3 cellular contexts compared by ENCODE assay signal in genomic region chr4:1497189-1497801, GRCh38.
A peak's percentile ranks its signal among the peaks of the same experiment; 100 is the strongest.
TF ChIP-seq lines count a peak whose summit lies in the region.

No MANE protein-coding gene starts in this region.

TF ChIP-seq in HepG2, 621 proteins besides CTCF, POLR2A, EP300 and RAD21 (continued from another document):
- 0 out of 2 replicates have a peak, but pooled peaks have one; percentile 47 for TF ChIP-seq PLRG1 (conservative IDR thresholded peaks at IDR 0.05)
- TF ChIP-seq GZF1 (CRISPR knock-in tag; IDR thresholded peaks at IDR 0.05): no peak
- TF ChIP-seq KLF13 (CRISPR knock-in tag; IDR thresholded peaks at IDR 0.05): no peak
- no peak for TF ChIP-seq HNRNPUL1 (IDR thresholded peaks at IDR 0.05; ENCODE audit: low read depth, low read length)

TF ChIP-seq in GM12891, 5 proteins besides CTCF, POLR2A, EP300 and RAD21 (continued from another document):
- no peak for TF ChIP-seq POU2F2 (IDR thresholded peaks at IDR 0.05; ENCODE audit: low read depth, low read length)

TF ChIP-seq in IMR-90, 13 proteins besides CTCF, POLR2A, EP300 and RAD21 (continued from another document):
- TF ChIP-seq USF2 (IDR thresholded peaks at IDR 0.05; ENCODE audit: low read depth, low read length): no peak
- no peak for TF ChIP-seq FOS (IDR thresholded peaks at IDR 0.05; ENCODE audit: low read depth, low read length)
- TF ChIP-seq CHD1 (IDR thresholded peaks at IDR 0.05; ENCODE audit: low read depth, low read length): no peak
- TF ChIP-seq RFX5 (IDR thresholded peaks at IDR 0.05; ENCODE audit: low read depth, low read length): no peak
- TF ChIP-seq MAZ (IDR thresholded peaks at IDR 0.05; ENCODE audit: borderline replicate concordance, low read depth, low read length): no peak
- no peak for TF ChIP-seq BHLHE40 (IDR thresholded peaks at IDR 0.05; ENCODE audit: low read depth, low read length)
- no peak for TF ChIP-seq NFE2L2 (IDR thresholded peaks at IDR 0.05; ENCODE audit: low read depth, low read length)
- TF ChIP-seq ELK1 (IDR thresholded peaks at IDR 0.05; ENCODE audit: borderline replicate concordance, low read depth, low read length): no peak
- TF ChIP-seq SMC3 (IDR thresholded peaks at IDR 0.05; ENCODE audit: low read depth, low read length): no peak
